ENCODE assay signal across 13 cellular contexts in the genomic region with DNA sequence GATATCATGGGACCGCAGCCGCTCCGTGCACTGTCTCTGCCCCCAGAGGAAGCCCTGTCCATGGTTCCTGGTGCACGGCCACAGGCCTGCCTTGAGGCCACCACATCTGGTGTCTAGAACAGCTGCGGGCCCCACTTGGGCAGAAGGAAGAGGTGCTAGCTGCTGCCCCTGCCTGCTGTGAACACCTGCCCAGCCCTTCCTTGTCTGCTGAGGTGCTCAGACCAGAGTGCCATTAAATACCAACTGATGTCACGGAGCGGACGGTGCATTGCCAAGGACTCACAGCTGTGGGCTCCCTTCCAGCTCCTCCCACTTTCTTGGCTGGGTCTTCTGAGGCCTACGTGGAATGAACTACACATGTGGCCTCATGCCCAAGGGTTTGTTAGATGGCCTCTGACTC.
A peak's percentile ranks its signal among the peaks of the same experiment; 100 is the strongest.
DNase-seq lines count a peak whose midpoint lies in the region; ATAC-seq and TF ChIP-seq lines count a peak whose summit lies in the region.
"Had no signal": no experiment of that assay in that cellular context is flagged by ENCODE, and none has a peak within 500 bp of the region (broad histone marks: within the 10 kb centered on the region; RNA-seq: fewer than 3 reads in every experiment).

No MANE protein-coding gene starts in this region.

- TF ChIP-seq CTCF in Calu3 (IDR thresholded peaks at IDR 0.05; ENCODE audit: unreplicated experiment) = no peak

- DNase-seq in NCI-H146 (lab: John Stamatoyannopoulos, UW) (peak; percentile 11), NCI-H146 treated with DMSO at 0.1 percent for 48 hours (lab: John Stamatoyannopoulos, UW; ENCODE audit: unreplicated experiment) (no peak), NAMALWA (ENCODE audit: low spot score) (peak; percentile 91), fibroblast of gingiva (ENCODE audit: low read depth) (peak; percentile 16), Calu3 (no peak), SHP77 treated with DMSO at 0.1 percent for 48 hours (lab: John Stamatoyannopoulos, UW) (no peak), foreskin melanocyte (no peak)
- peak; percentile 40 for DNase-seq in stimulated activated naive B cell treated with anti-CD40 and anti-IgM and Interleukin-4, amounts not matched to agents 10 μg/mL and 1 μg/mL and 100 μg/mL, for 72 hours
- DNase-seq: KBM-7, mesendoderm, NCI-H82, small intestine had no signal

- CTCF ChIA-PET in Calu3 (lab: Charles Lee) = interaction anchor here (0.6 to 0.7 kb wide), 2 partner anchors 50 to 155 kb away, joined by 3 to 5 read pairs; no protein-coding TSS in a partner anchor

- peak overlapping the region; percentile 90 for H3K27ac Mint-ChIP-seq in stimulated activated naive B cell treated with anti-CD40 and anti-IgM and Interleukin-4, amounts not matched to agents 10 μg/mL and 1 μg/mL and 100 μg/mL, for 72 hours
- H3K27ac Mint-ChIP-seq in Calu3 (ENCODE audit: unreplicated experiment) = no peak overlapping the region
- H3K27ac Mint-ChIP-seq: T-helper 2 cell treated with Interferon-gamma antibody and Interleukin-4, amounts not matched to agents 5 μg/mL and 100 μg/mL, for 36 hours had no signal

- BruUV-seq in Calu3 (replicated peaks; lab: Mats Ljungman, UMichigan) = no TSS peak

- no peaks in the 10 kb centered on the region for H3K9me3 Mint-ChIP-seq in stimulated activated naive B cell treated with anti-CD40 and anti-IgM and Interleukin-4, amounts not matched to agents 10 μg/mL and 1 μg/mL and 100 μg/mL, for 72 hours
- H3K9me3 Mint-ChIP-seq in Calu3 (ENCODE audit: low read depth, unreplicated experiment) = no peaks in the 10 kb centered on the region
- H3K9me3 Mint-ChIP-seq: T-helper 2 cell treated with Interferon-gamma antibody and Interleukin-4, amounts not matched to agents 5 μg/mL and 100 μg/mL, for 36 hours had no signal

- peak overlapping the region; percentile 7 to 15 for H3K4me3 Mint-ChIP-seq in stimulated activated naive B cell treated with anti-CD40 and anti-IgM and Interleukin-4, amounts not matched to agents 10 μg/mL and 1 μg/mL and 100 μg/mL, for 72 hours
- no peak overlapping the region for H3K4me3 Mint-ChIP-seq in Calu3 (ENCODE audit: low read depth, unreplicated experiment)
- H3K4me3 Mint-ChIP-seq: T-helper 2 cell treated with Interferon-gamma antibody and Interleukin-4, amounts not matched to agents 5 μg/mL and 100 μg/mL, for 36 hours had no signal

- H3K36me3 Mint-ChIP-seq in stimulated activated naive B cell treated with anti-CD40 and anti-IgM and Interleukin-4, amounts not matched to agents 10 μg/mL and 1 μg/mL and 100 μg/mL, for 72 hours = peaks cover 21 to 28% of the 10 kb centered on the region in 2 donors
- peaks cover 6% of the 10 kb centered on the region for H3K36me3 Mint-ChIP-seq in Calu3 (ENCODE audit: insufficient read depth, unreplicated experiment)

- peak; percentile 24 to 35 for ATAC-seq in stimulated activated naive B cell treated with anti-CD40 and anti-IgM and Interleukin-4, amounts not matched to agents 10 μg/mL and 1 μg/mL and 100 μg/mL, for 72 hours (replicated peaks)

- H3K4me1 Mint-ChIP-seq in stimulated activated naive B cell treated with anti-CD40 and anti-IgM and Interleukin-4, amounts not matched to agents 10 μg/mL and 1 μg/mL and 100 μg/mL, for 72 hours = peaks cover 65 to 90% of the 10 kb centered on the region in 2 donors
- H3K4me1 Mint-ChIP-seq in Calu3 (ENCODE audit: low read depth, unreplicated experiment) = peaks cover 8% of the 10 kb centered on the region

- H3K27me3 Mint-ChIP-seq in stimulated activated naive B cell treated with anti-CD40 and anti-IgM and Interleukin-4, amounts not matched to agents 10 μg/mL and 1 μg/mL and 100 μg/mL, for 72 hours = no peaks in the 10 kb centered on the region
- H3K27me3 Mint-ChIP-seq in Calu3 (ENCODE audit: unreplicated experiment) = no peaks in the 10 kb centered on the region

- intact Hi-C loops in Calu3 (cut with micrococcal nuclease; ENCODE audit: unreplicated experiment) = no loop called here

Comparison
In these comparisons a context has a peak if more than half of its experiments do, and no peak if none do; other contexts are left out.
1. DNase-seq: peak in NCI-H146 (single experiment), NAMALWA (single experiment), fibroblast of gingiva (single experiment) and stimulated activated naive B cell treated with anti-CD40 and anti-IgM and Interleukin-4, amounts not matched to agents 10 μg/mL and 1 μg/mL and 100 μg/mL, for 72 hours (single experiment); none in NCI-H146 treated with DMSO at 0.1 percent for 48 hours (single experiment), Calu3 (single experiment), SHP77 treated with DMSO at 0.1 percent for 48 hours (single experiment) and foreskin melanocyte (single experiment).